2 cellular contexts compared by ENCODE assay signal in the genomic region with DNA sequence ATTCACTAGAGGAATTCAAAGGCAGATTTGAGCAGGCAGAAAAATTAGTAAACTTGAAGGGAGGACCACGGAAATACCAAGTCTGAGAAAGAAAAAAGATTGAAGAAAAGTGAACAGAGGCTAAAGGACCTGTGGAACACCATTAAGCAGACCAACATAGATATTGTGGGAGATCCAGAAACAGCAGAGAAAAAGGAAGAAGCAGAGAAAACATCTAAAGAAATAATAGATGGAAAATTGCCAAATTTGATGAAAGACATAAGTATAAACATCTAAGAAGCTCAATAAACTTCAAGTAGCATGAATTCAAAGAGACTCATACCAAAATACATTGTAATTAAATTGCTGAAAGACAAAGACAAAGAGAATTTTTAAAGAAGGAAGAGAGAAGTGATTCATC.
TF ChIP-seq lines count a peak whose summit lies in the region.

No MANE protein-coding gene starts in this region.

TF ChIP-seq in HEK293, 187 proteins besides CTCF, POLR2A, EP300 and RAD21:
- TF ChIP-seq, protein P1, sequence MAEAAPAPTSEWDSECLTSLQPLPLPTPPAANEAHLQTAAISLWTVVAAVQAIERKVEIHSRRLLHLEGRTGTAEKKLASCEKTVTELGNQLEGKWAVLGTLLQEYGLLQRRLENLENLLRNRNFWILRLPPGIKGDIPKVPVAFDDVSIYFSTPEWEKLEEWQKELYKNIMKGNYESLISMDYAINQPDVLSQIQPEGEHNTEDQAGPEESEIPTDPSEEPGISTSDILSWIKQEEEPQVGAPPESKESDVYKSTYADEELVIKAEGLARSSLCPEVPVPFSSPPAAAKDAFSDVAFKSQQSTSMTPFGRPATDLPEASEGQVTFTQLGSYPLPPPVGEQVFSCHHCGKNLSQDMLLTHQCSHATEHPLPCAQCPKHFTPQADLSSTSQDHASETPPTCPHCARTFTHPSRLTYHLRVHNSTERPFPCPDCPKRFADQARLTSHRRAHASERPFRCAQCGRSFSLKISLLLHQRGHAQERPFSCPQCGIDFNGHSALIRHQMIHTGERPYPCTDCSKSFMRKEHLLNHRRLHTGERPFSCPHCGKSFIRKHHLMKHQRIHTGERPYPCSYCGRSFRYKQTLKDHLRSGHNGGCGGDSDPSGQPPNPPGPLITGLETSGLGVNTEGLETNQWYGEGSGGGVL (tag by site-specific recombination; IDR thresholded peaks at IDR 0.05) = no peak
- TF ChIP-seq ZNF792 (tag by site-specific recombination; IDR thresholded peaks at IDR 0.05) = no peak
- TF ChIP-seq ZNF558 (tag by site-specific recombination; IDR thresholded peaks at IDR 0.05) = peak; percentile 60; the same call in 1 of the 2 replicates
- no peak for TF ChIP-seq ZNF76 (tag by site-specific recombination; IDR thresholded peaks at IDR 0.05; ENCODE audit: borderline replicate concordance, low read depth)

TF ChIP-seq in K562, 482 proteins besides CTCF, POLR2A, EP300 and RAD21 (continued from another document):
- no peak for TF ChIP-seq ZBTB40 (IDR thresholded peaks at IDR 0.05)
- no peak for TF ChIP-seq ZBTB40 (CRISPR knock-in tag; IDR thresholded peaks at IDR 0.05)
- TF ChIP-seq NCOR1 (IDR thresholded peaks at IDR 0.05) = no peak
- TF ChIP-seq CBX3 (IDR thresholded peaks at IDR 0.05; ENCODE audit: borderline replicate concordance in 1 of 2, low read length in 2 of 2) = peak in 1 of 2 experiments; percentile 51; a peak in 1 of 3 replicates
- no peak for TF ChIP-seq TBP (optimal IDR thresholded peaks at IDR 0.05; ENCODE audit: low read depth, low read length)
- TF ChIP-seq ZC3H11A (IDR thresholded peaks at IDR 0.05; ENCODE audit: low read depth, low read length) = no peak
- TF ChIP-seq TRIM24 (IDR thresholded peaks at IDR 0.05) = peak; percentile 11 to 46; a peak in 1 of 4 replicates
- TF ChIP-seq KAT7 (CRISPR knock-in tag; IDR thresholded peaks at IDR 0.05; ENCODE audit: borderline replicate concordance) = no peak
- TF ChIP-seq, protein P2, sequence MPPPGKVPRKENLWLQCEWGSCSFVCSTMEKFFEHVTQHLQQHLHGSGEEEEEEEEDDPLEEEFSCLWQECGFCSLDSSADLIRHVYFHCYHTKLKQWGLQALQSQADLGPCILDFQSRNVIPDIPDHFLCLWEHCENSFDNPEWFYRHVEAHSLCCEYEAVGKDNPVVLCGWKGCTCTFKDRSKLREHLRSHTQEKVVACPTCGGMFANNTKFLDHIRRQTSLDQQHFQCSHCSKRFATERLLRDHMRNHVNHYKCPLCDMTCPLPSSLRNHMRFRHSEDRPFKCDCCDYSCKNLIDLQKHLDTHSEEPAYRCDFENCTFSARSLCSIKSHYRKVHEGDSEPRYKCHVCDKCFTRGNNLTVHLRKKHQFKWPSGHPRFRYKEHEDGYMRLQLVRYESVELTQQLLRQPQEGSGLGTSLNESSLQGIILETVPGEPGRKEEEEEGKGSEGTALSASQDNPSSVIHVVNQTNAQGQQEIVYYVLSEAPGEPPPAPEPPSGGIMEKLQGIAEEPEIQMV (tag; conservative IDR thresholded peaks at IDR 0.05; ENCODE audit: low read depth) = no peak
- no peak for TF ChIP-seq GTF2A2 (tag; IDR thresholded peaks at IDR 0.05)
- TF ChIP-seq BRCA1 (IDR thresholded peaks at IDR 0.05) = no peak
- TF ChIP-seq BRCA1 (CRISPR knock-in tag; IDR thresholded peaks at IDR 0.05) = no peak
- TF ChIP-seq STAT6 (CRISPR knock-in tag; IDR thresholded peaks at IDR 0.05) = no peak
- peak; percentile 82 for TF ChIP-seq ZNF280A (IDR thresholded peaks at IDR 0.05; ENCODE audit: low read depth, partially characterized antibody)
- TF ChIP-seq RBM22 (IDR thresholded peaks at IDR 0.05; ENCODE audit: low read depth, low read length, poor library complexity, severe bottlenecking) = no peak
- no peak for TF ChIP-seq NR2C1 (IDR thresholded peaks at IDR 0.05)
- TF ChIP-seq NR2C1 (tag; IDR thresholded peaks at IDR 0.05) = no peak
- no peak for TF ChIP-seq ZNF324 (CRISPR knock-in tag; IDR thresholded peaks at IDR 0.05)
- no peak for TF ChIP-seq RBM39 (optimal IDR thresholded peaks at IDR 0.05; ENCODE audit: low read depth, low read length)
- TF ChIP-seq NFIC (IDR thresholded peaks at IDR 0.05) = peak; percentile 80
TF ChIP-seq in K562: peak in this region for 4.
